Comparison of ENCODE assay signal across 8 cellular contexts in the genomic region with DNA sequence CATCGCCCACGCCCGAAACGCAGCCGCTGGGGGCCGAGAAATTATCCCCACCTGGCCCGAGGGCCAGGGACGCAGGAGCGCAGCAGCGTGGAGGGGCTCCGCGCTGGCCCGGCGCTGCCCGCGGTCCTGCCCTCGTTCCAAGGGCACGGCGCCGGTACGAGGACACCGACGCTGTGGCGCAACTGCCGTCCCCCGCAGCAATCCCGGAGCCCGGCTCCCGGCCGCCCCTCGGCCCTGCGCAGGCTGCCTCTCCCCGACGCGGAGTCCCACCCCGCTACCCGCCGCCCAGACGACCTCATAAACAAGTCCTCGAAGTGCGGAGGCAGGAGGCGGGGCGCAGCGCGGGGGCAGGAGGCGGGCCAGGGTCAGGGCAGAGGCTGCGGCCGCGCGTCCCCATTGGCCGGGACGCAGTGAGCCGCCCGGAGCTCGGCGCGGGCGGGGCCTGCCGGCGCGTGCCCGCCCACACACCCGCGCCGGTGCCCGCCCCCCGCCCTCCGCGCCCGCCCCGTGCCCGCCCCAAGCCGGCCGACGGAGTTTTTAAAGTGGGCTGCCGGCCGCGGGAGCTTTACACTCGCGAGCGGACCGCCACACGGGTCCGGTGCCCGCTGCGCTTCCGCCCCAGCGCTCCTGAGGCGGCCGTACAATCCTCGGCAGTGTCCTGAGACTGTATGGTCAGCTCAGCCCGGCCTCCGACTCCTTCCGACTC. TPM values are rescaled to one million over a fixed set of nuclear protein-coding genes. Genes with fewer than 3 reads are reported as not detected.
DNase-seq lines count a peak whose midpoint lies in the region; ATAC-seq and TF ChIP-seq lines count a peak whose summit lies in the region.

A gene (plus strand): TSS at position 568 of the 706 bp plus-strand sequence. CDS start 505 bp downstream, outside the sequence.

- H3K4me3 ChIP-seq in left lung: peak within 1 kb of the TSS; percentile 79 to 93

- H3K27ac ChIP-seq in left lung: peak within 1 kb of the TSS; percentile 91 to 97

- H3K27me3 ChIP-seq in left lung: peaks cover 0 to 57% of the 10 kb centered on the region in 2 donors

- no peaks in the 10 kb centered on the region for H3K36me3 ChIP-seq in left lung

- ATAC-seq in HG02943 (IDR thresholded peaks at IDR 0.05; ENCODE audit: low read depth, unreplicated experiment) (peak; percentile 68), left lung (peak; percentile 81)

- TF ChIP-seq CTCF in left lung (IDR thresholded peaks at IDR 0.05): no peak

- intact Hi-C loops in left lung (cut with DNase I): loop anchor here in 1 of 2 donors (10.0 kb wide), 1 partner anchor 282 kb away; no protein-coding TSS in a partner anchor

- H3K9me3 ChIP-seq in left lung: no peaks in the 10 kb centered on the region

- peak; percentile 54 to 71 for DNase-seq in NCI-H524 (lab: John Stamatoyannopoulos, UW)
- no peak for DNase-seq in NCI-H524 treated with DMSO at 0.1 percent for 48 hours (lab: John Stamatoyannopoulos, UW)
- peak; percentile 72 for DNase-seq in NCI-H345 (lab: John Stamatoyannopoulos, UW)
- DNase-seq in activated CD4-positive, alpha-beta T cell treated with anti-CD3 and anti-CD28 coated beads, Interleukin-2, amount 50 U/mL, for 48 hours: peak; percentile 81 to 85
- peak; percentile 94 for DNase-seq in dermis blood vessel endothelial cell
- DNase-seq in left lung: peak; percentile 97 to 99
- DNase-seq in stimulated activated CD4-positive, alpha-beta T cell treated with anti-CD3 and anti-CD28 coated beads, Interleukin-2, amount 100 ng/mL, for 4 hours (ENCODE audit: low read depth): peak; percentile 74

- peaks cover 12 to 38% of the 10 kb centered on the region in 2 donors for H3K4me1 ChIP-seq in left lung

RNA-seq across cellular contexts. Expression of the gene that starts here (rescaled TPM):
- total RNA-seq in dermis blood vessel endothelial cell: 283 and 362 TPM in 2 replicates
- 100 to 1,000 TPM; 590 to 962 TPM for total RNA-seq in left lung
